20 cellular contexts compared by ENCODE assay signal in genomic region chr19:29485293-29485692, GRCh38. TPM values are rescaled to one million over a fixed set of nuclear protein-coding genes. Genes with fewer than 3 reads are reported as not detected.
DNase-seq lines count a peak whose midpoint lies in the region; ATAC-seq and TF ChIP-seq lines count a peak whose summit lies in the region.
"Had no signal": no experiment of that assay in that cellular context is flagged by ENCODE, and none has a peak within 500 bp of the region (broad histone marks: within the 10 kb centered on the region; RNA-seq: fewer than 3 reads in every experiment).

No MANE protein-coding gene starts in this region.

- no peaks in the 10 kb centered on the region for H3F3A ChIP-seq in PC-3 (ENCODE audit: low read length, unreplicated experiment)

- no peak overlapping the region for H3K4me3 Mint-ChIP-seq in activated CD8-positive, alpha-beta T cell treated with anti-CD3 and anti-CD28 coated beads, Interleukin-2, amount 10 ng/mL, durations not matched to agents 7 days and 5 days
- H3K4me3 Mint-ChIP-seq in activated CD8-positive, alpha-beta T cell treated with anti-CD3 and anti-CD28 coated beads for 36 hours = no peak overlapping the region

- no peaks in the 10 kb centered on the region for H3K27me3 ChIP-seq in upper lobe of right lung
- H3K27me3 ChIP-seq in PC-3 (ENCODE audit: low read length) = 0 out of 2 replicates have a peak, but pooled peaks cover 13% of the 10 kb centered on the region
- H3K27me3 ChIP-seq: BLaER1 treated with 17β-estradiol and CSF1 and Interleukin-3, amounts not matched to agents 10 nM and 100 nM had no signal

- H3K36me3 ChIP-seq in upper lobe of right lung = no peaks in the 10 kb centered on the region
- no peaks in the 10 kb centered on the region for H3K36me3 ChIP-seq in PC-3 (ENCODE audit: low read depth, low read length)
- H3K36me3 ChIP-seq: HAP-1 had no signal

- H3K9ac ChIP-seq in PC-3 (ENCODE audit: low read length) = no peak overlapping the region
- H3K9ac ChIP-seq: BLaER1 treated with 17β-estradiol and CSF1 and Interleukin-3, amounts not matched to agents 10 nM and 100 nM had no signal

- H3K9me3 Mint-ChIP-seq in activated CD8-positive, alpha-beta T cell treated with anti-CD3 and anti-CD28 coated beads, Interleukin-2, amount 10 ng/mL, durations not matched to agents 7 days and 5 days (ENCODE audit: insufficient read depth) = peaks cover 11% of the 10 kb centered on the region
- H3K9me3 Mint-ChIP-seq in activated CD8-positive, alpha-beta T cell treated with anti-CD3 and anti-CD28 coated beads for 36 hours = peaks cover 6% of the 10 kb centered on the region

- H3K4me1 Mint-ChIP-seq in activated CD8-positive, alpha-beta T cell treated with anti-CD3 and anti-CD28 coated beads, Interleukin-2, amount 10 ng/mL, durations not matched to agents 7 days and 5 days (ENCODE audit: low read depth) = no peaks in the 10 kb centered on the region
- no peaks in the 10 kb centered on the region for H3K4me1 Mint-ChIP-seq in activated CD8-positive, alpha-beta T cell treated with anti-CD3 and anti-CD28 coated beads for 36 hours (ENCODE audit: low read depth)
- H3K4me1 Mint-ChIP-seq: IgD-negative memory B cell had no signal

- TF ChIP-seq CTCF in activated CD8-positive, alpha-beta T cell treated with anti-CD3 and anti-CD28 coated beads for 36 hours (IDR thresholded peaks at IDR 0.05) = no peak
- TF ChIP-seq CTCF in coronary artery (IDR thresholded peaks at IDR 0.05) (no peak), upper lobe of right lung (IDR thresholded peaks at IDR 0.05) (no peak), PC-3 (conservative IDR thresholded peaks at IDR 0.05; ENCODE audit: low read depth, low read length) (no peak)

- no peak overlapping the region for H3K4me2 ChIP-seq in PC-3 (ENCODE audit: low read length)

- no TSS peak for BruUV-seq in PC-3 (replicated peaks; lab: Mats Ljungman, UMichigan)

- H3K79me2 ChIP-seq in PC-3 (ENCODE audit: low read length) = no peaks in the 10 kb centered on the region

- intact Hi-C loops in activated CD8-positive, alpha-beta T cell treated with anti-CD3 and anti-CD28 coated beads for 36 hours (cut with micrococcal nuclease) = no loop called here
- intact Hi-C loops in upper lobe of right lung (cut with DNase I) (no loop called here), PC-3 (cut with micrococcal nuclease) (no loop called here)

- DNase-seq in activated CD8-positive, alpha-beta T cell treated with anti-CD3 and anti-CD28 coated beads, Interleukin-2, amount 10 ng/mL, durations not matched to agents 7 days and 5 days = peak; percentile 12
- no peak for DNase-seq in activated CD8-positive, alpha-beta T cell treated with anti-CD3 and anti-CD28 coated beads for 36 hours
- DNase-seq in coronary artery (ENCODE audit: low spot score) = peak; percentile 49
- peak; percentile 41 for DNase-seq in mesenteric fat pad (ENCODE audit: low spot score)
- DNase-seq in upper lobe of right lung = peak; percentile 36
- no peak for DNase-seq in hepatic stellate cell (ENCODE audit: low spot score)
- DNase-seq in PC-3 = no peak
- DNase-seq: 8988T, DMS 273 treated with DMSO at 0.1 percent for 48 hours, NCI-H1417, NCI-H1930, NCI-H2171 had no signal

- no peak for ATAC-seq in activated CD8-positive, alpha-beta T cell treated with anti-CD3 and anti-CD28 coated beads, Interleukin-2, amount 10 ng/mL, durations not matched to agents 7 days and 5 days
- no peak for ATAC-seq in activated CD8-positive, alpha-beta T cell treated with anti-CD3 and anti-CD28 coated beads for 36 hours
- no peak for ATAC-seq in upper lobe of right lung
- no peak for ATAC-seq in PC-3
- no peak for ATAC-seq in GM21786 (IDR thresholded peaks at IDR 0.05; ENCODE audit: unreplicated experiment)

- no peaks in the 10 kb centered on the region for H3K4me1 ChIP-seq in upper lobe of right lung
- no peaks in the 10 kb centered on the region for H3K4me1 ChIP-seq in PC-3 (ENCODE audit: insufficient read depth, low read length)
- H3K4me1 ChIP-seq: HAP-1 had no signal

- H2AFZ ChIP-seq in PC-3 (ENCODE audit: low read length) = no peak overlapping the region

- H3K27ac Mint-ChIP-seq in activated CD8-positive, alpha-beta T cell treated with anti-CD3 and anti-CD28 coated beads, Interleukin-2, amount 10 ng/mL, durations not matched to agents 7 days and 5 days = no peak overlapping the region
- no peak overlapping the region for H3K27ac Mint-ChIP-seq in activated CD8-positive, alpha-beta T cell treated with anti-CD3 and anti-CD28 coated beads for 36 hours
- H3K27ac Mint-ChIP-seq: IgD-negative memory B cell had no signal

- CTCF ChIA-PET in activated CD8-positive, alpha-beta T cell treated with anti-CD3 and anti-CD28 coated beads, Interleukin-2, amount 10 ng/mL, durations not matched to agents 7 days and 5 days (lab: Charles Lee) = no interaction called here
- CTCF ChIA-PET in activated CD8-positive, alpha-beta T cell treated with anti-CD3 and anti-CD28 coated beads for 36 hours (lab: Charles Lee) = interaction anchor here (1.1 kb wide), 1 partner anchor 17 kb away, joined by 3 read pairs; no protein-coding TSS in a partner anchor
- CTCF ChIA-PET in PC-3 (lab: Charles Lee) = no interaction called here

- H3K9me3 ChIP-seq in upper lobe of right lung (no peaks in the 10 kb centered on the region), PC-3 (ENCODE audit: low read length) (no peaks in the 10 kb centered on the region)
- H3K9me3 ChIP-seq: HAP-1 had no signal

- POLR2A ChIA-PET in activated CD8-positive, alpha-beta T cell treated with anti-CD3 and anti-CD28 coated beads, Interleukin-2, amount 10 ng/mL, durations not matched to agents 7 days and 5 days (lab: Charles Lee) = no interaction called here
- POLR2A ChIA-PET in activated CD8-positive, alpha-beta T cell treated with anti-CD3 and anti-CD28 coated beads for 36 hours (lab: Charles Lee) = no interaction called here
- POLR2A ChIA-PET in PC-3 (lab: Charles Lee; ENCODE audit: unreplicated experiment) = no interaction called here

- no peaks in the 10 kb centered on the region for H3K27me3 Mint-ChIP-seq in activated CD8-positive, alpha-beta T cell treated with anti-CD3 and anti-CD28 coated beads, Interleukin-2, amount 10 ng/mL, durations not matched to agents 7 days and 5 days (ENCODE audit: low read depth)
- H3K27me3 Mint-ChIP-seq in activated CD8-positive, alpha-beta T cell treated with anti-CD3 and anti-CD28 coated beads for 36 hours = peaks cover 26% of the 10 kb centered on the region

- no peaks in the 10 kb centered on the region for H3K36me3 Mint-ChIP-seq in activated CD8-positive, alpha-beta T cell treated with anti-CD3 and anti-CD28 coated beads, Interleukin-2, amount 10 ng/mL, durations not matched to agents 7 days and 5 days (ENCODE audit: low read depth)
- no peaks in the 10 kb centered on the region for H3K36me3 Mint-ChIP-seq in activated CD8-positive, alpha-beta T cell treated with anti-CD3 and anti-CD28 coated beads for 36 hours (ENCODE audit: low read depth)

- H3K27ac ChIP-seq in coronary artery (no peak overlapping the region), upper lobe of right lung (no peak overlapping the region), PC-3 (ENCODE audit: low read length) (no peak overlapping the region)
- H3K27ac ChIP-seq: BLaER1 treated with 17β-estradiol and CSF1 and Interleukin-3, amounts not matched to agents 10 nM and 100 nM had no signal

- no peaks in the 10 kb centered on the region for H4K20me1 ChIP-seq in PC-3 (ENCODE audit: low read length)
- H4K20me1 ChIP-seq: BLaER1 treated with 17β-estradiol and CSF1 and Interleukin-3, amounts not matched to agents 10 nM and 100 nM had no signal

- H3K9me2 ChIP-seq in PC-3 (replicated peaks; ENCODE audit: low read length) = no peaks in the 10 kb centered on the region

- H3K4me3 ChIP-seq in coronary artery (no peak overlapping the region), upper lobe of right lung (no peak overlapping the region), PC-3 (ENCODE audit: low read length) (no peak overlapping the region)
- H3K4me3 ChIP-seq: BLaER1 treated with 17β-estradiol and CSF1 and Interleukin-3, amounts not matched to agents 10 nM and 100 nM; HAP-1 had no signal

RNA-seq across cellular contexts. Expression of gene VSTM2B, which starts 40.5 kb away (rescaled TPM):
- total RNA-seq in activated CD8-positive, alpha-beta T cell treated with anti-CD3 and anti-CD28 coated beads, Interleukin-2, amount 10 ng/mL, durations not matched to agents 7 days and 5 days = not detected
- not detected for total RNA-seq in activated CD8-positive, alpha-beta T cell treated with anti-CD3 and anti-CD28 coated beads for 36 hours
- total RNA-seq in mesenteric fat pad = not detected
- total RNA-seq in upper lobe of right lung = not detected
- total RNA-seq in PC-3 (2014; rRNA removed) = not detected in 2 replicates
- total RNA-seq: Daoy, HT1080, NCI-H460, RPMI7951 had no signal

Comparison
In these comparisons a context has a peak if more than half of its experiments do, and no peak if none do; other contexts are left out.
1. DNase-seq: peak in activated CD8-positive, alpha-beta T cell treated with anti-CD3 and anti-CD28 coated beads, Interleukin-2, amount 10 ng/mL, durations not matched to agents 7 days and 5 days (single experiment), coronary artery (single experiment), mesenteric fat pad (single experiment) and upper lobe of right lung (single experiment); none in activated CD8-positive, alpha-beta T cell treated with anti-CD3 and anti-CD28 coated beads for 36 hours (single experiment), hepatic stellate cell (single experiment) and PC-3 (single experiment).